15 cellular contexts compared by ENCODE assay signal in the genomic region with DNA sequence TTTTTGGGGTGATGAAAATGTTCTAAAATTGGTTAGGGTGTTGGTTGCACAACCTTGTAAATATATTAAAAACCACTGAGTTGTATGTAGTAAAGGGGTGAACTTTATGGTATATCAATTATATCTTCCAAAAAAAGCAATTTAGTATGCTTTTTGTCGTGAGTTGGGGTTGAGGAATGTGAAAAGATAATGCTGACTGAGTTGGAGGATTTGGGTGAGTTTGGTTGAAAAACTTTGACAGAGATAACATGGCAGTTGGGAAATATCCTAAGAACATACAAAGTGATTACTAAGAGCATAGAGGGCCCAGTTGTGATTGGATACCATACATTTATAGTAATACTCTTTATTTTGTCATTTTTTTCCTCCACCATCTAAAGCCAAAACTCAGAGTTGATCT. TPM values are rescaled to one million over a fixed set of nuclear protein-coding genes. Genes with fewer than 3 reads are reported as not detected.
A peak's percentile ranks its signal among the peaks of the same experiment; 100 is the strongest.
DNase-seq lines count a peak whose midpoint lies in the region; ATAC-seq and TF ChIP-seq lines count a peak whose summit lies in the region.
"Had no signal": no experiment of that assay in that cellular context is flagged by ENCODE, and none has a peak within 500 bp of the region (broad histone marks: within the 10 kb centered on the region; RNA-seq: fewer than 3 reads in every experiment).

No MANE protein-coding gene starts in this region.

- peaks cover 28% of the 10 kb centered on the region for H3K79me2 ChIP-seq in osteoblast (ENCODE audit: insufficient read depth, low read length)

- peak overlapping the region; percentile 50 for H3K4me2 ChIP-seq in osteoblast (ENCODE audit: insufficient read depth, low read length)
- H3K4me2 ChIP-seq: A549 had no signal

- no peak overlapping the region for H3K4me3 ChIP-seq in fibroblast of mammary gland (ENCODE audit: control insufficient read depth, low read depth, low read length)
- H3K4me3 ChIP-seq in osteoblast (ENCODE audit: insufficient read depth, low read length): no peak overlapping the region
- H3K4me3 ChIP-seq in stomach: no peak overlapping the region
- H3K4me3 ChIP-seq: A549 had no signal

- DNase-seq in EH (ENCODE audit: low read depth): peak; percentile 23
- peak; percentile 85 for DNase-seq in amniotic epithelial cell (ENCODE audit: low read depth)
- DNase-seq in fibroblast of mammary gland (ENCODE audit: low read depth): peak; percentile 6
- peak; percentile 38 for DNase-seq in osteoblast (ENCODE audit: insufficient read length, low spot score, missing footprints)
- DNase-seq in stomach: no peak
- no peak for DNase-seq in SW480 (ENCODE audit: low spot score)
- DNase-seq: KG1, NCI-H1048, NCI-H1436 treated with DMSO at 0.1 percent for 48 hours, NCI-H2081 treated with DMSO at 0.1 percent for 48 hours, NCI-H524 treated with DMSO at 0.1 percent for 48 hours had no signal

- H3K9me3 ChIP-seq in osteoblast (ENCODE audit: low read depth, low read length) (no peaks in the 10 kb centered on the region), stomach (no peaks in the 10 kb centered on the region)
- H3K9me3 ChIP-seq: A549 had no signal

- TF ChIP-seq CTCF in fibroblast of mammary gland (conservative IDR thresholded peaks at IDR 0.05; ENCODE audit: control insufficient read depth, insufficient read depth, low read depth, low read length) (no peak), osteoblast (IDR thresholded peaks at IDR 0.05; ENCODE audit: extremely low read depth, low read depth, low read length) (no peak), stomach (IDR thresholded peaks at IDR 0.05) (no peak)

- no peak for ATAC-seq in HG03135 (IDR thresholded peaks at IDR 0.05; ENCODE audit: unreplicated experiment)
- ATAC-seq: A549, Panc1 had no signal

- no peak overlapping the region for H2AFZ ChIP-seq in osteoblast (ENCODE audit: low read length)

- H3K27me3 ChIP-seq in osteoblast (ENCODE audit: insufficient read depth, low read length) (no peaks in the 10 kb centered on the region), stomach (no peaks in the 10 kb centered on the region)

- intact Hi-C loops in stomach (cut with DNase I; ENCODE audit: low total_unique reads): no loop called here

- peaks cover 53% of the 10 kb centered on the region for H3K4me1 ChIP-seq in osteoblast (ENCODE audit: insufficient read depth, low read length)
- H3K4me1 ChIP-seq in stomach: peaks cover 17 to 41% (median 29%) of the 10 kb centered on the region in 4 donors
- H3K4me1 ChIP-seq: A549 had no signal

- no peak for TF ChIP-seq EP300 in stomach (IDR thresholded peaks at IDR 0.05)

- TF ChIP-seq POLR2A in stomach (IDR thresholded peaks at IDR 0.05): no peak

- peaks cover 3% of the 10 kb centered on the region for H3K36me3 ChIP-seq in osteoblast (ENCODE audit: insufficient read depth, low read length)
- peaks cover 0 to 11% (median 10%) of the 10 kb centered on the region in 4 donors for H3K36me3 ChIP-seq in stomach

- no peaks in the 10 kb centered on the region for H4K20me1 ChIP-seq in osteoblast (ENCODE audit: insufficient read depth, low read length)

- peak overlapping the region; percentile 87 for H3K27ac ChIP-seq in osteoblast (ENCODE audit: low read depth, low read length)
- no peak overlapping the region for H3K27ac ChIP-seq in stomach
- H3K27ac ChIP-seq: A549, C4-2B had no signal

- WGBS in stomach, 5 donors: 78 to 98% (median 90%) methylated on average over 1 of the region's 1 CpG

RNA-seq across cellular contexts. Expression of a gene that starts 33.6 kb away (rescaled TPM):
- total RNA-seq in osteoblast (30.8 and 33.0 TPM in 2 replicates), stomach (10 to 100 TPM; 22.0 to 51.8 (median 32.7) TPM)
- polyA plus RNA-seq in stomach: 1 to 10 TPM; 8.1 to 9.2 (median 8.3) TPM

RNA-seq across cellular contexts. Expression of a gene that starts 34.4 kb away (rescaled TPM):
- total RNA-seq in osteoblast (128 and 133 TPM in 2 replicates), stomach (10 to 100 TPM; 16.9 to 72.5 (median 24.9) TPM)
- 1 to 10 TPM; 1.7 to 6.6 (median 4.5) TPM for polyA plus RNA-seq in stomach

Comparison
In these comparisons a context has a peak if more than half of its experiments do, and no peak if none do; other contexts are left out.
1. DNase-seq: peak in EH (single experiment), amniotic epithelial cell (single experiment), fibroblast of mammary gland (single experiment) and osteoblast (single experiment); none in stomach (single experiment) and SW480 (single experiment).